In genomic region chr7:50303894-50304157, GRCh38 we compare ENCODE assay signal across 8 cellular contexts. TPM values are rescaled to one million over a fixed set of nuclear protein-coding genes. Genes with fewer than 3 reads are reported as not detected.
DNase-seq lines count a peak whose midpoint lies in the region; ATAC-seq and TF ChIP-seq lines count a peak whose summit lies in the region.

No MANE protein-coding gene starts in this region.

- H3K36me3 Mint-ChIP-seq in CD8-positive, alpha-beta T cell: peaks cover 32% of the 10 kb centered on the region
- H3K36me3 Mint-ChIP-seq in type B pancreatic cell: no peaks in the 10 kb centered on the region

- H3K9me3 Mint-ChIP-seq in CD8-positive, alpha-beta T cell: no peaks in the 10 kb centered on the region
- H3K9me3 Mint-ChIP-seq in type B pancreatic cell: no peaks in the 10 kb centered on the region

- H3K4me1 Mint-ChIP-seq in CD8-positive, alpha-beta T cell (ENCODE audit: low read depth): peaks cover 47% of the 10 kb centered on the region
- peaks cover under 1% of the 10 kb centered on the region for H3K4me1 Mint-ChIP-seq in type B pancreatic cell (ENCODE audit: unreplicated experiment)

- H3K27ac Mint-ChIP-seq in CD8-positive, alpha-beta T cell: no peak overlapping the region
- no peak overlapping the region for H3K27ac Mint-ChIP-seq in type B pancreatic cell

- TF ChIP-seq CTCF in CD8-positive, alpha-beta T cell (IDR thresholded peaks at IDR 0.05): no peak
- TF ChIP-seq CTCF in epithelial cell of esophagus (IDR thresholded peaks at IDR 0.05; ENCODE audit: insufficient read depth, low read depth, low read length, missing control alignments) (no peak), type B pancreatic cell (conservative IDR thresholded peaks at IDR 0.05) (no peak)

- POLR2A ChIA-PET in CD8-positive, alpha-beta T cell (lab: Charles Lee): interaction anchor here (0.6 to 21.1 kb wide), 4 partner anchors 20 to 98 kb away, joined by 3 to 388 read pairs (median 39); no protein-coding TSS in a partner anchor

- no peaks in the 10 kb centered on the region for H3K9me3 ChIP-seq in CD8-positive, alpha-beta T cell (ENCODE audit: low read length)
- 0 out of 2 replicates have a peak, but pooled peaks cover 3% of the 10 kb centered on the region for H3K9me3 ChIP-seq in HUES6 (ENCODE audit: control insufficient read depth, insufficient read depth, low read depth, low read length)
- H3K9me3 ChIP-seq in skeletal muscle satellite cell (replicated peaks; ENCODE audit: low read length): no peaks in the 10 kb centered on the region

- H3K27me3 ChIP-seq in CD8-positive, alpha-beta T cell (ENCODE audit: insufficient read depth, low read length): no peaks in the 10 kb centered on the region
- peaks cover 81% of the 10 kb centered on the region for H3K27me3 ChIP-seq in HUES6 (ENCODE audit: control insufficient read depth, insufficient read depth, low read length)
- H3K27me3 ChIP-seq in skeletal muscle satellite cell (ENCODE audit: control insufficient read depth, insufficient read depth, low read length): peaks cover 76% of the 10 kb centered on the region

- no peaks in the 10 kb centered on the region for H3K36me3 ChIP-seq in CD8-positive, alpha-beta T cell (ENCODE audit: insufficient read depth, low read length)
- no peaks in the 10 kb centered on the region for H3K36me3 ChIP-seq in HUES6 (ENCODE audit: control insufficient read depth, insufficient read depth, low read length)
- H3K36me3 ChIP-seq in skeletal muscle satellite cell (ENCODE audit: insufficient read depth, low read length): no peaks in the 10 kb centered on the region

- ATAC-seq in CD8-positive, alpha-beta T cell: peak; percentile 24
- ATAC-seq in GM19467 (IDR thresholded peaks at IDR 0.05; ENCODE audit: unreplicated experiment): peak; percentile 23

- H3K4me2 ChIP-seq in skeletal muscle satellite cell (ENCODE audit: low read length): peak overlapping the region; percentile 69

- H3K4me3 Mint-ChIP-seq in CD8-positive, alpha-beta T cell: no peak overlapping the region
- H3K4me3 Mint-ChIP-seq in type B pancreatic cell: no peak overlapping the region

- no peak overlapping the region for H3K9ac ChIP-seq in HUES6 (ENCODE audit: low read length)
- H3K9ac ChIP-seq in skeletal muscle satellite cell (ENCODE audit: low read depth, low read length): no peak overlapping the region

- no peaks in the 10 kb centered on the region for H3K27me3 Mint-ChIP-seq in CD8-positive, alpha-beta T cell (ENCODE audit: low read depth)
- H3K27me3 Mint-ChIP-seq in type B pancreatic cell: peaks cover 82% of the 10 kb centered on the region

- intact Hi-C loops in CD8-positive, alpha-beta T cell (cut with DNase I, micrococcal nuclease): loop anchor here in 1 of 2 experiments (1.0 to 5.0 kb wide), 3 partner anchors 65 to 162 kb away; no protein-coding TSS in a partner anchor

- H3K4me1 ChIP-seq in CD8-positive, alpha-beta T cell (ENCODE audit: insufficient read depth, low read length): peaks cover 46% of the 10 kb centered on the region
- H3K4me1 ChIP-seq in HUES6 (ENCODE audit: control insufficient read depth, insufficient read depth, low read length) (no peaks in the 10 kb centered on the region), skeletal muscle satellite cell (ENCODE audit: control insufficient read depth, insufficient read depth, low read length) (no peaks in the 10 kb centered on the region)

- DNase-seq in CD8-positive, alpha-beta T cell: no peak
- DNase-seq in epithelial cell of esophagus (ENCODE audit: low read depth) (peak; percentile 6), retina (no peak), type B pancreatic cell (ENCODE audit: extremely low spot score, unreplicated experiment) (no peak), DMS153 (lab: John Stamatoyannopoulos, UW) (no peak)

- CTCF ChIA-PET in CD8-positive, alpha-beta T cell (lab: Charles Lee): interaction anchor here (1.4 kb wide), 1 partner anchor 94 kb away, joined by 3 read pairs; no protein-coding TSS in a partner anchor

- no peak overlapping the region for H3K4me3 ChIP-seq in CD8-positive, alpha-beta T cell (ENCODE audit: low read depth, low read length)
- H3K4me3 ChIP-seq in HUES6 (ENCODE audit: low read depth, low read length) (peak overlapping the region; percentile 68), epithelial cell of esophagus (ENCODE audit: low read length) (no peak overlapping the region), skeletal muscle satellite cell (ENCODE audit: low read length) (peak overlapping the region; percentile 55)

- peak overlapping the region; percentile 96 for H3K27ac ChIP-seq in CD8-positive, alpha-beta T cell (ENCODE audit: low read depth, low read length)
- no peak overlapping the region for H3K27ac ChIP-seq in HUES6 (ENCODE audit: low read depth, low read length)

RNA-seq across cellular contexts. Expression of gene IKZF1, which starts 0.7 kb away (rescaled TPM):
- 100 to 1,000 TPM; 248 TPM for total RNA-seq in CD8-positive, alpha-beta T cell
- total RNA-seq in skeletal muscle satellite cell (2012; rRNA removed): not detected in 2 replicates
- total RNA-seq in type B pancreatic cell (ENCODE audit: low replicate concordance): 1.0 and 2.0 TPM in 2 replicates

Comparison
In these comparisons a context has a peak if more than half of its experiments do, and no peak if none do; other contexts are left out.
1. H3K4me3 ChIP-seq: peak in HUES6 (single experiment) and skeletal muscle satellite cell (single experiment); none in CD8-positive, alpha-beta T cell (single experiment) and epithelial cell of esophagus (single experiment).
2. RNA of gene IKZF1, which starts 0.7 kb away (total RNA-seq): 248 TPM in CD8-positive, alpha-beta T cell; 1.0 to 2.0 TPM in type B pancreatic cell; every median in the first group is over 10 times any median in the second.